Comparison of ENCODE assay signal across 21 cellular contexts in genomic region chr12:86376052-86376451, GRCh38.
DNase-seq lines count a peak whose midpoint lies in the region; ATAC-seq and TF ChIP-seq lines count a peak whose summit lies in the region.
"Had no signal": no experiment of that assay in that cellular context is flagged by ENCODE, and none has a peak within 500 bp of the region (broad histone marks: within the 10 kb centered on the region; RNA-seq: fewer than 3 reads in every experiment).

No MANE protein-coding gene starts in this region.

- no peak overlapping the region for H2BK20ac ChIP-seq in H9 (ENCODE audit: low read depth, low read length, poor library complexity, severe bottlenecking)

- intact Hi-C loops in uterus (cut with DNase I; ENCODE audit: low total_unique reads), result no loop called here
- intact Hi-C loops in activated CD4-positive, alpha-beta memory T cell treated with anti-CD3 and anti-CD28 coated beads for 36 hours (cut with micrococcal nuclease), result no loop called here

- no peak overlapping the region for H3T11ph ChIP-seq in H9 (ENCODE audit: low read length)

- no peak overlapping the region for H3K4me3 Mint-ChIP-seq in H9
- no peak overlapping the region for H3K4me3 Mint-ChIP-seq in activated CD4-positive, alpha-beta memory T cell treated with anti-CD3 and anti-CD28 coated beads for 36 hours
- H3K4me3 Mint-ChIP-seq: activated naive CD8-positive, alpha-beta T cell treated with anti-CD3 and anti-CD28 coated beads for 36 hours had no signal

- TF ChIP-seq CTCF in AG04450 (IDR thresholded peaks at IDR 0.05; ENCODE audit: low read depth, low read length), result 0 out of 2 replicates have a peak, but pooled peaks have one; percentile 8
- TF ChIP-seq CTCF in H9 (conservative IDR thresholded peaks at IDR 0.05), result peak; percentile 50; the same call in 2 of the 3 replicates
- no peak for TF ChIP-seq CTCF in uterus (IDR thresholded peaks at IDR 0.05)

- H4K20me1 ChIP-seq in H9 (ENCODE audit: control insufficient read depth, insufficient read depth, insufficient read length), result no peaks in the 10 kb centered on the region
- H4K20me1 ChIP-seq: BLaER1 treated with 17β-estradiol and CSF1 and Interleukin-3, amounts not matched to agents 10 nM and 100 nM had no signal

- WGBS in H9 (ENCODE audit: extremely low coverage, insufficient read length, low lambda C conversion rate), result no CpG with 5 or more reads among the region's 2 CpGs
- WGBS in iPS DF 6.9 (ENCODE audit: insufficient coverage, insufficient read length), result no CpG with 5 or more reads among the region's 2 CpGs

- H3K9me3 ChIP-seq in AG04450 (ENCODE audit: control insufficient read depth, insufficient read depth, low read length) (no peaks in the 10 kb centered on the region), H9 (ENCODE audit: control insufficient read depth, low read depth, low read length) (no peaks in the 10 kb centered on the region), iPS DF 6.9 (ENCODE audit: control insufficient read depth, insufficient read depth, low read length) (no peaks in the 10 kb centered on the region), uterus (no peaks in the 10 kb centered on the region)
- H3K9me3 ChIP-seq: BLaER1 treated with 17β-estradiol and CSF1 and Interleukin-3, amounts not matched to agents 10 nM and 100 nM; gastroesophageal sphincter; Peyer's patch had no signal

- H2AK5ac ChIP-seq in H9 (ENCODE audit: insufficient read length, low read length), result no peak overlapping the region

- H3K18ac ChIP-seq in H9 (ENCODE audit: insufficient read length, low read depth, low read length), result no peak overlapping the region

- no peak overlapping the region for H2BK12ac ChIP-seq in H9 (ENCODE audit: insufficient read length, low read depth, low read length)

- peaks cover 0 to 3% of the 10 kb centered on the region in 2 experiments; a peak in 1 of 4 replicates for H3K4me1 Mint-ChIP-seq in H9
- H3K4me1 Mint-ChIP-seq in activated CD4-positive, alpha-beta memory T cell treated with anti-CD3 and anti-CD28 coated beads for 36 hours (ENCODE audit: low read depth), result no peaks in the 10 kb centered on the region
- H3K4me1 Mint-ChIP-seq: activated naive CD8-positive, alpha-beta T cell treated with anti-CD3 and anti-CD28 coated beads for 36 hours had no signal

- ATAC-seq in GM21619 (IDR thresholded peaks at IDR 0.05; ENCODE audit: unreplicated experiment), result no peak
- ATAC-seq: gastroesophageal sphincter had no signal

- no peak overlapping the region for H3K9ac ChIP-seq in H9 (ENCODE audit: extremely low read depth, insufficient read length, low read length)
- H3K9ac ChIP-seq: BLaER1 treated with 17β-estradiol and CSF1 and Interleukin-3, amounts not matched to agents 10 nM and 100 nM had no signal

- H3K4ac ChIP-seq in H9 (ENCODE audit: low read depth, low read length), result no peak overlapping the region

- no peak overlapping the region for H3K4me2 ChIP-seq in H9 (ENCODE audit: insufficient read depth, insufficient read length, low read length)
- H3K4me2 ChIP-seq: BLaER1 treated with 17β-estradiol and CSF1 and Interleukin-3, amounts not matched to agents 10 nM and 100 nM had no signal

- no peak overlapping the region for H4K91ac ChIP-seq in H9 (ENCODE audit: insufficient read length, low read depth, low read length)

- H2AFZ ChIP-seq in H9 (ENCODE audit: low read length), result no peak overlapping the region

- H3K27me3 ChIP-seq in AG04450 (ENCODE audit: control insufficient read depth, insufficient read depth, low read length), result no peaks in the 10 kb centered on the region
- no peaks in the 10 kb centered on the region for H3K27me3 ChIP-seq in H9 (ENCODE audit: insufficient read depth, low read length)
- H3K27me3 ChIP-seq in iPS DF 6.9 (ENCODE audit: control insufficient read depth, insufficient read depth, low read length), result no peaks in the 10 kb centered on the region
- no peaks in the 10 kb centered on the region for H3K27me3 ChIP-seq in uterus
- H3K27me3 ChIP-seq: BLaER1 treated with 17β-estradiol and CSF1 and Interleukin-3, amounts not matched to agents 10 nM and 100 nM; gastroesophageal sphincter; Peyer's patch had no signal

- CTCF ChIA-PET in AG04450 (lab: Charles Lee), result interaction anchor here (0.6 kb wide), 1 partner anchor 85 kb away, joined by 3 read pairs; no protein-coding TSS in a partner anchor
- CTCF ChIA-PET in activated CD4-positive, alpha-beta memory T cell treated with anti-CD3 and anti-CD28 coated beads for 36 hours (lab: Charles Lee), result no interaction called here

- H3K23me2 ChIP-seq in H9 (ENCODE audit: insufficient read length, low read depth, low read length, poor library complexity, severe bottlenecking), result no peaks in the 10 kb centered on the region

- DNase-seq in AG04450 (ENCODE audit: low read depth, low spot score), result no peak
- peak; percentile 63 for DNase-seq in H9
- peak; percentile 54 for DNase-seq in SK-N-DZ (ENCODE audit: low spot score)
- peak; percentile 20 for DNase-seq in iPS DF 6.9 (ENCODE audit: low read depth, low spot score)
- DNase-seq in T1000 (lab: John Stamatoyannopoulos, UW), result no peak
- no peak for DNase-seq in uterus
- no peak for DNase-seq in activated CD4-positive, alpha-beta memory T cell treated with anti-CD3 and anti-CD28 coated beads for 36 hours
- DNase-seq: activated CD4-positive, alpha-beta T cell treated with anti-CD3 and anti-CD28 coated beads for 4 hours; activated naive CD8-positive, alpha-beta T cell treated with anti-CD3 and anti-CD28 coated beads for 36 hours; activated T-cell treated with anti-CD3 and anti-CD28 coated beads, Interleukin-2, amount 50 U/mL, for 1 hour; central memory CD4-positive, alpha-beta T cell; EL; NCI-H1092; NCI-H510A treated with DMSO at 0.1 percent for 48 hours; Peyer's patch; posterior cingulate gyrus; stimulated activated CD4-positive, alpha-beta T cell treated with anti-CD3 and anti-CD28 coated beads, Interleukin-15, amount 100 ng/mL, for 24 hours; T-helper 2 cell had no signal

- no peaks in the 10 kb centered on the region for H3K4me1 ChIP-seq in H9 (ENCODE audit: insufficient read depth, low read length)
- H3K4me1 ChIP-seq in iPS DF 6.9 (ENCODE audit: control insufficient read depth, insufficient read depth, low read length), result no peaks in the 10 kb centered on the region
- H3K4me1 ChIP-seq in uterus, result no peaks in the 10 kb centered on the region
- H3K4me1 ChIP-seq: BLaER1 treated with 17β-estradiol and CSF1 and Interleukin-3, amounts not matched to agents 10 nM and 100 nM; gastroesophageal sphincter; Peyer's patch had no signal

- no peaks in the 10 kb centered on the region for H3K79me2 ChIP-seq in H9 (ENCODE audit: insufficient read depth, low read length)

- no peaks in the 10 kb centered on the region for H3K27me3 Mint-ChIP-seq in H9 (ENCODE audit: low read depth)
- H3K27me3 Mint-ChIP-seq in activated CD4-positive, alpha-beta memory T cell treated with anti-CD3 and anti-CD28 coated beads for 36 hours, result no peaks in the 10 kb centered on the region
- H3K27me3 Mint-ChIP-seq: activated naive CD8-positive, alpha-beta T cell treated with anti-CD3 and anti-CD28 coated beads for 36 hours had no signal

- no peaks in the 10 kb centered on the region for H3K79me1 ChIP-seq in H9 (ENCODE audit: insufficient read depth, low read depth, low read length, poor library complexity, severe bottlenecking)

- H2BK15ac ChIP-seq in H9 (ENCODE audit: low read depth, low read length), result no peak overlapping the region

- H3K4me3 ChIP-seq in AG04450 (ENCODE audit: low read depth, low read length) (no peak overlapping the region), iPS DF 6.9 (ENCODE audit: low read length) (no peak overlapping the region), uterus (no peak overlapping the region)
- H3K4me3 ChIP-seq: BLaER1 treated with 17β-estradiol and CSF1 and Interleukin-3, amounts not matched to agents 10 nM and 100 nM; gastroesophageal sphincter; Peyer's patch had no signal

- H2BK120ac ChIP-seq in H9 (ENCODE audit: low read depth, low read length, poor library complexity, severe bottlenecking), result no peak overlapping the region

- POLR2A ChIA-PET in AG04450 (lab: Yijun Ruan, JAX), result no interaction called here
- POLR2A ChIA-PET in activated CD4-positive, alpha-beta memory T cell treated with anti-CD3 and anti-CD28 coated beads for 36 hours (lab: Charles Lee), result no interaction called here

- no peak overlapping the region for H4K5ac ChIP-seq in H9 (ENCODE audit: insufficient read length, low read depth, low read length)

- H3K36me3 ChIP-seq in iPS DF 6.9 (ENCODE audit: control insufficient read depth, insufficient read depth, low read length) (no peaks in the 10 kb centered on the region), uterus (no peaks in the 10 kb centered on the region)
- H3K36me3 ChIP-seq: BLaER1 treated with 17β-estradiol and CSF1 and Interleukin-3, amounts not matched to agents 10 nM and 100 nM; gastroesophageal sphincter; Peyer's patch had no signal

- H3K9me3 Mint-ChIP-seq in H9, result no peaks in the 10 kb centered on the region
- peaks cover 5% of the 10 kb centered on the region for H3K9me3 Mint-ChIP-seq in activated CD4-positive, alpha-beta memory T cell treated with anti-CD3 and anti-CD28 coated beads for 36 hours

- no peak overlapping the region for H4K8ac ChIP-seq in H9 (replicated peaks; ENCODE audit: insufficient read length, low read depth, low read length)

- no peak overlapping the region for H3K14ac ChIP-seq in H9 (ENCODE audit: insufficient read depth, low read length)

- no peak overlapping the region for H3K27ac ChIP-seq in AG04450 (ENCODE audit: low read depth, low read length)
- H3K27ac ChIP-seq in H9 (ENCODE audit: insufficient read length, low read depth, low read length), result no peak overlapping the region
- no peak overlapping the region for H3K27ac ChIP-seq in iPS DF 6.9 (ENCODE audit: low read length)
- no peak overlapping the region for H3K27ac ChIP-seq in uterus
- H3K27ac ChIP-seq: BLaER1 treated with 17β-estradiol and CSF1 and Interleukin-3, amounts not matched to agents 10 nM and 100 nM; gastroesophageal sphincter; Peyer's patch had no signal

- TF ChIP-seq POLR2A in uterus (IDR thresholded peaks at IDR 0.05), result no peak

- H3K56ac ChIP-seq in H9 (ENCODE audit: insufficient read length, low read depth, low read length), result no peak overlapping the region

- H3K23ac ChIP-seq in H9 (ENCODE audit: insufficient read length, low read depth, low read length), result no peak overlapping the region

- H2BK5ac ChIP-seq in H9 (ENCODE audit: insufficient read length, low read length), result no peak overlapping the region

- no peaks in the 10 kb centered on the region for H3K36me3 Mint-ChIP-seq in H9 (ENCODE audit: insufficient read depth in 1 of 3, low read depth in 3 of 3)
- H3K36me3 Mint-ChIP-seq in activated CD4-positive, alpha-beta memory T cell treated with anti-CD3 and anti-CD28 coated beads for 36 hours, result no peaks in the 10 kb centered on the region
- H3K36me3 Mint-ChIP-seq: activated naive CD8-positive, alpha-beta T cell treated with anti-CD3 and anti-CD28 coated beads for 36 hours had no signal

- no peak overlapping the region for H3K27ac Mint-ChIP-seq in H9
- no peak overlapping the region for H3K27ac Mint-ChIP-seq in activated CD4-positive, alpha-beta memory T cell treated with anti-CD3 and anti-CD28 coated beads for 36 hours
- H3K27ac Mint-ChIP-seq: activated naive CD8-positive, alpha-beta T cell treated with anti-CD3 and anti-CD28 coated beads for 36 hours had no signal

Comparison
In these comparisons a context has a peak if more than half of its experiments do, and no peak if none do; other contexts are left out.
1. DNase-seq: peak in H9 (single experiment), SK-N-DZ (single experiment) and iPS DF 6.9 (single experiment); none in AG04450 (single experiment), T1000 (single experiment), uterus (0 of 2) and activated CD4-positive, alpha-beta memory T cell treated with anti-CD3 and anti-CD28 coated beads for 36 hours (single experiment).
2. CTCF ChIP-seq: peak in AG04450 (single experiment) and H9 (single experiment); none in uterus (0 of 4).